Comparison of ENCODE assay signal across 30 cellular contexts in the genomic region with DNA sequence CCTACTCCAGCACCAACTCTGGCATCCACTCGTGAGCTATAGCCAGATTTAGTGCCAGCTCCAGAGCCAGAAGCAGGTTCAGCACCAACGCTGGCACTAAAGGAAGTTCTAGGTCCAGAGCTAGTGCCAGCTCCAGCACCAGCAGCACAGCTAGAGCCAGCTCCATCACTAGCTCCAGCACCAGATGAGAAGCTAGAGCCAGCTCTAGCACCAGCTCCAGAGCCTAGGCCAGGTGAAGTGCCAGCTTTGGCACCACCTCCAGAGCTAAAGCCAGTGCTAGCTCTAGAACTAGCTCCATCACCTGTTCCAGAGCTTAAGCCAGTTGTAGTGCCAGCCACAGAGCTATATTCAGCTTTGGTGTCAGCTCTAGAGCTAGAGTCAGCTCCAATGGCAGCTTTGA. TPM values are rescaled to one million over a fixed set of nuclear protein-coding genes. Genes with fewer than 3 reads are reported as not detected.
"Had no signal": no experiment of that assay in that cellular context is flagged by ENCODE, and none has a peak within 500 bp of the region (broad histone marks: within the 10 kb centered on the region; RNA-seq: fewer than 3 reads in every experiment).

No MANE protein-coding gene starts in this region.

- H3K27me3 ChIP-seq: ascending aorta, cardiac muscle cell had no signal

- FAIRE-seq: bronchial epithelial cell, TTC549 had no signal

- H3K36me3 ChIP-seq: cardiac muscle cell had no signal

- H3K4me3 ChIP-seq: ascending aorta, cardiac muscle cell had no signal

- H3K27ac ChIP-seq: ascending aorta, cardiac muscle cell, VCaP had no signal

- H3K4me1 ChIP-seq: ascending aorta had no signal

- ATAC-seq: activated CD8-positive, alpha-beta memory T cell treated with anti-CD3 and anti-CD28 coated beads, Interleukin-2, amount 10 ng/mL, durations not matched to agents 7 days and 5 days; activated CD8-positive, alpha-beta T cell treated with anti-CD3 and anti-CD28 coated beads, Interleukin-2, amount 10 ng/mL, durations not matched to agents 7 days and 5 days; activated naive CD8-positive, alpha-beta T cell treated with anti-CD3 and anti-CD28 coated beads, Interleukin-2, amount 50 U/mL, for 24 hours had no signal

- DNase-seq: activated B cell treated with CpG ODN at 0.5 μM for 24 hours; activated CD4-positive, alpha-beta memory T cell treated with anti-CD3 and anti-CD28 coated beads, Interleukin-2, amount 10 ng/mL, durations not matched to agents 7 days and 5 days; activated CD4-positive, alpha-beta T cell treated with anti-CD3 and anti-CD28 coated beads for 4 hours; activated CD4-positive, alpha-beta T cell treated with anti-CD3 and anti-CD28 coated beads, Interleukin-2, amount 10 ng/mL, durations not matched to agents 24 days and 14 days; activated CD4-positive, alpha-beta T cell treated with anti-CD3 and anti-CD28 coated beads, Interleukin-2, amount 50 U/mL, for 48 hours; activated CD4-positive, CD25-positive, alpha-beta regulatory T cell treated with anti-CD3 and anti-CD28 coated beads, Interleukin-2, amount 50 U/mL, for 72 hours; activated CD8-positive, alpha-beta memory T cell treated with anti-CD3 and anti-CD28 coated beads for 24 hours; activated CD8-positive, alpha-beta memory T cell treated with anti-CD3 and anti-CD28 coated beads, Interleukin-2, amount 10 ng/mL, durations not matched to agents 7 days and 5 days; activated CD8-positive, alpha-beta memory T cell treated with anti-CD3 and anti-CD28 coated beads, Interleukin-2, amount 50 U/mL, for 48 hours; activated CD8-positive, alpha-beta T cell treated with anti-CD3 and anti-CD28 coated beads, Interleukin-2, amount 10 ng/mL, durations not matched to agents 7 days and 5 days; activated effector memory CD4-positive, alpha-beta T cell treated with Interleukin-2 at 50 U/mL for 16 hours; activated gamma-delta T cell; activated naive CD4-positive, alpha-beta T cell treated with anti-CD3 and anti-CD28 coated beads, Interleukin-2, amount 10 ng/mL, durations not matched to agents 7 days and 5 days; activated naive CD4-positive, alpha-beta T cell treated with Interleukin-2 at 50 U/mL for 16 hours; activated naive CD8-positive, alpha-beta T cell treated with anti-CD3 and anti-CD28 coated beads, Interleukin-2, amount 10 ng/mL, durations not matched to agents 7 days and 5 days; activated naive CD8-positive, alpha-beta T cell treated with anti-CD3 and anti-CD28 coated beads, Interleukin-2, amount 50 U/mL, for 24 hours; activated T-cell treated with anti-CD3 and anti-CD28 coated beads, Interleukin-2, amount 50 U/mL, for 24 hours; activated T-cell treated with anti-CD3 and anti-CD28 coated beads, Interleukin-2, amount 50 U/mL, for 48 hours; caudate nucleus; cerebellar nuclear complex; T-helper 1 cell; T-helper 2 cell; T-helper 9 cell had no signal

RNA-seq across cellular contexts. Expression of gene VSX2, which starts 38.8 kb away (rescaled TPM):
- total RNA-seq: activated B cell treated with CpG ODN at 0.5 μM for 24 hours; activated CD4-positive, alpha-beta memory T cell treated with anti-CD3 and anti-CD28 coated beads, Interleukin-2, amount 10 ng/mL, durations not matched to agents 7 days and 5 days; activated CD4-positive, alpha-beta T cell treated with anti-CD3 and anti-CD28 coated beads, Interleukin-2, amount 10 ng/mL, durations not matched to agents 24 days and 14 days; activated CD8-positive, alpha-beta memory T cell treated with anti-CD3 and anti-CD28 coated beads, Interleukin-2, amount 10 ng/mL, durations not matched to agents 7 days and 5 days; activated CD8-positive, alpha-beta T cell treated with anti-CD3 and anti-CD28 coated beads, Interleukin-2, amount 10 ng/mL, durations not matched to agents 7 days and 5 days; activated naive CD8-positive, alpha-beta T cell treated with anti-CD3 and anti-CD28 coated beads, Interleukin-2, amount 10 ng/mL, durations not matched to agents 7 days and 5 days; activated T-helper 2 cell treated with anti-CD3 and anti-CD28 coated beads, Interferon-gamma antibody, Interleukin-2, Interleukin-4, amounts not matched to agents 10 μg/mL and 5 μg/mL and 100 μg/mL, durations not matched to agents 14 hours and 24 hours and 36 hours; ascending aorta; bronchial epithelial cell; cardiac muscle cell had no signal
- polyA plus RNA-seq: adipose tissue, cardiac muscle cell had no signal
